Comparison of ENCODE assay signal across 8 cellular contexts in the genomic region with DNA sequence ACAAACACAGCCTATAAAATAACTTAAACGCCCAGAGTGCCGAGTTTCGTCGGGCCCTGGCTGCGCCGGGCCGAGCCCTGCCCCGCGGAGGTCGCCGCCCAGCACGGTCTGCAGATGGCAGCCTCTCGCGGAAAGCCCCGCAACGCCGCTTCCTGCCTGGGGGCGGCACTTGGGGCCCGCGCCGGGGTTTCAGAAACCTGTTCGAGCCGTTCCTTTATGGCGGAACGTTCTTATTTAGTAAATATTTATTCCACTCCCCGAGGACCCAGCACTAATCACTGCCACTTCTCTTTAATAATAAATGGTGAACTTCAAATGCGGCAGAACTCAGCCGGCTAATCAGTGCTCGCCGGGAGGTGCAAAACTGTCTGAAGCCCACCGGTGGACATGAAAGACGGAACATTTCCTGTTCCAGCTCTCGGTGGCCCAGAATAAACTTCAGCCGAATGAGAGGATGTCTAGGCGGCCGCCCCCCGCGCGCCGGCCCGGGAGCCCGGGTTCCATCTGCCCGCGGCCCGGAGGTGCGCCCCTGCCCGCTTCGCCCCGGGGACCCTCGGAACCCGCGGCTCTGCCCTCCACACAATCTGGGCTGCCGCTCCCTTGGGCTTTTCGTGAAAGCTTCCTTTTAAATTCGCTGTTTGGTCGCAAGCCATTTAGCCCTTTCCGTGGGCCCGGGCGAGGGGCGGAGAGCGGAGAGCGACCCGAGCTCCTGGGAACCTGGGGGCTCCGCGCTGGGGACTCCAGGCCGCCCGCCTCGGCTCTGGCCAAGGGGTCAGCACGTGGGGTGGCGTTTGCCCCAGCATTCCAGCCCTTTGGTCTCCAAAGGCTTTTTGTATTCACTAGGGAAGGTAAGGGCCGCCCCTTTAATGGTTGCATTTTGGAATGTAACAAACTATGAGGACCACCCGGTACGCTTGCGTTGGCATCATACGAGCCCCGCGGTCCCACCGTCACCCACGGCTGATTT.
DNase-seq lines count a peak whose midpoint lies in the region; ATAC-seq and TF ChIP-seq lines count a peak whose summit lies in the region.

No MANE protein-coding gene starts in this region.

- H3K4me2 ChIP-seq in BLaER1 (peak overlapping the region; percentile 93), neural progenitor cell (peak overlapping the region; percentile 81)

- H3K9ac ChIP-seq in BLaER1 (no peak overlapping the region), neural progenitor cell (no peak overlapping the region)

- H3K36me3 Mint-ChIP-seq in neural progenitor cell, result no peaks in the 10 kb centered on the region

- H3K36me3 ChIP-seq in BLaER1, result no peaks in the 10 kb centered on the region
- no peaks in the 10 kb centered on the region for H3K36me3 ChIP-seq in neural progenitor cell
- H3K36me3 ChIP-seq in tibial artery, result no peaks in the 10 kb centered on the region

- H3K27me3 Mint-ChIP-seq in neural progenitor cell (ENCODE audit: insufficient read depth, low read depth), result peaks cover 2% of the 10 kb centered on the region

- peaks cover 11% of the 10 kb centered on the region for H3K4me1 Mint-ChIP-seq in neural progenitor cell

- H3K4me3 ChIP-seq in BLaER1 (peak overlapping the region; percentile 67), fibroblast of villous mesenchyme (ENCODE audit: low read depth, low read length) (peak overlapping the region; percentile 59), neural progenitor cell (peak overlapping the region; percentile 49), tibial artery (peak overlapping the region; percentile 45 to 65)

- H2AFZ ChIP-seq in neural progenitor cell (replicated peaks), result peak overlapping the region; percentile 75

- TF ChIP-seq CTCF in fibroblast of villous mesenchyme (IDR thresholded peaks at IDR 0.05; ENCODE audit: insufficient read depth, low read depth, low read length) (peak; percentile 25), neural progenitor cell (IDR thresholded peaks at IDR 0.05) (peak; percentile 55), tibial artery (IDR thresholded peaks at IDR 0.05) (no peak)

- peak overlapping the region; percentile 88 for H3K4me3 Mint-ChIP-seq in neural progenitor cell

- DNase-seq in NOMO-1 treated with dmso at 0.1 percent for 144 hours (lab: John Stamatoyannopoulos, UW; ENCODE audit: unreplicated experiment) (peak; percentile 17), fibroblast of villous mesenchyme (ENCODE audit: low read depth) (peak; percentile 19), neural progenitor cell (ENCODE audit: low spot score) (peak; percentile 87), tibial artery (no peak)
- DNase-seq in activated T-helper 1 cell treated with anti-CD3 and anti-CD28 coated beads, Interleukin-2, amount 50 U/mL, for 16 hours (ENCODE audit: low read depth in 1 of 2, low spot score in 1 of 2), result peak; percentile 11 to 21

- H3K27ac Mint-ChIP-seq in neural progenitor cell, result peak overlapping the region; percentile 81

- no peaks in the 10 kb centered on the region for H3K9me3 ChIP-seq in BLaER1
- H3K9me3 ChIP-seq in neural progenitor cell (ENCODE audit: low read depth), result no peaks in the 10 kb centered on the region
- no peaks in the 10 kb centered on the region for H3K9me3 ChIP-seq in tibial artery

- peaks cover 12% of the 10 kb centered on the region for H3F3A ChIP-seq in neural progenitor cell (ENCODE audit: low read depth)

- ATAC-seq in GM19023 (IDR thresholded peaks at IDR 0.05; ENCODE audit: unreplicated experiment) (peak; percentile 91), HG03159 (IDR thresholded peaks at IDR 0.05; ENCODE audit: unreplicated experiment) (peak; percentile 92)

- no peaks in the 10 kb centered on the region for H3K9me3 Mint-ChIP-seq in neural progenitor cell

- H3K27me3 ChIP-seq in BLaER1 (peaks cover 29% of the 10 kb centered on the region), neural progenitor cell (peaks cover 8% of the 10 kb centered on the region), tibial artery (peaks cover 0 to 43% of the 10 kb centered on the region in 2 donors)

- peaks cover 10% of the 10 kb centered on the region for H3K4me1 ChIP-seq in BLaER1
- H3K4me1 ChIP-seq in neural progenitor cell, result peaks cover 21% of the 10 kb centered on the region
- H3K4me1 ChIP-seq in tibial artery, result peaks cover 0 to 16% (median 13%) of the 10 kb centered on the region in 4 donors

- H3K27ac ChIP-seq in BLaER1 (no peak overlapping the region), neural progenitor cell (peak overlapping the region; percentile 64), tibial artery (no peak overlapping the region)

- H4K20me1 ChIP-seq in BLaER1, result peaks cover 10% of the 10 kb centered on the region; the same call in 1 of the 2 replicates
- H4K20me1 ChIP-seq in neural progenitor cell (ENCODE audit: low read depth), result no peaks in the 10 kb centered on the region

- H3K79me2 ChIP-seq in neural progenitor cell (ENCODE audit: low read depth), result no peaks in the 10 kb centered on the region

- intact Hi-C loops in tibial artery (cut with DNase I; ENCODE audit: low total_unique reads), result no loop called here

Comparison
In these comparisons a context has a peak if more than half of its experiments do, and no peak if none do; other contexts are left out.
1. DNase-seq: peak in NOMO-1 treated with dmso at 0.1 percent for 144 hours (single experiment), activated T-helper 1 cell treated with anti-CD3 and anti-CD28 coated beads, Interleukin-2, amount 50 U/mL, for 16 hours (2 of 2), fibroblast of villous mesenchyme (single experiment) and neural progenitor cell (single experiment); none in tibial artery (0 of 2).
2. CTCF ChIP-seq: peak in fibroblast of villous mesenchyme (single experiment) and neural progenitor cell (single experiment); none in tibial artery (0 of 2).
3. Peak in every context shown above with its lines, with median percentiles within 50 percentile points of each other: H3K4me3 ChIP-seq.